20 cellular contexts compared by ENCODE assay signal in genomic region chr5:126383246-126383645, GRCh38. TPM values are rescaled to one million over a fixed set of nuclear protein-coding genes. Genes with fewer than 3 reads are reported as not detected.
DNase-seq lines count a peak whose midpoint lies in the region; ATAC-seq and TF ChIP-seq lines count a peak whose summit lies in the region.
"Had no signal": no experiment of that assay in that cellular context is flagged by ENCODE, and none has a peak within 500 bp of the region (broad histone marks: within the 10 kb centered on the region; RNA-seq: fewer than 3 reads in every experiment).

No MANE protein-coding gene starts in this region.

- TF ChIP-seq CTCF in HEK293 (tag by site-specific recombination; IDR thresholded peaks at IDR 0.05) (no peak), PC-3 (conservative IDR thresholded peaks at IDR 0.05; ENCODE audit: low read depth, low read length) (no peak), fibroblast of lung (conservative IDR thresholded peaks at IDR 0.05 in 1 of 2, IDR thresholded peaks at IDR 0.05 in 1 of 2; ENCODE audit: low read depth in 1 of 2, low read length in 2 of 2) (no peak), neural progenitor cell (IDR thresholded peaks at IDR 0.05) (no peak), tibial nerve (IDR thresholded peaks at IDR 0.05) (no peak)

- no peaks in the 10 kb centered on the region for H3K9me2 ChIP-seq in PC-3 (replicated peaks; ENCODE audit: low read length)

- peaks cover 4% of the 10 kb centered on the region for H3K27me3 Mint-ChIP-seq in neural progenitor cell (ENCODE audit: insufficient read depth, low read depth)

- H3K27ac Mint-ChIP-seq in neural progenitor cell, result no peak overlapping the region
- H3K27ac Mint-ChIP-seq: dendritic cell treated with granulocyte-macrophage colony-stimulating factor and Interleukin-4, amounts not matched to agents 40 ng/mL and 50 ng/mL, for 4 days; T-helper 2 cell treated with Interferon-gamma antibody and Interleukin-4, amounts not matched to agents 5 μg/mL and 100 μg/mL, for 36 hours had no signal

- H3K9ac ChIP-seq in PC-3 (ENCODE audit: low read length), result peak overlapping the region; percentile 46
- no peak overlapping the region for H3K9ac ChIP-seq in fibroblast of lung (ENCODE audit: insufficient read depth, low read length)
- H3K9ac ChIP-seq in rectal smooth muscle tissue (ENCODE audit: low read length), result no peak overlapping the region
- H3K9ac ChIP-seq in neural progenitor cell, result no peak overlapping the region

- H3F3A ChIP-seq in PC-3 (ENCODE audit: low read length, unreplicated experiment), result peaks cover 13% of the 10 kb centered on the region
- H3F3A ChIP-seq in neural progenitor cell (ENCODE audit: low read depth), result no peaks in the 10 kb centered on the region

- H2AFZ ChIP-seq in PC-3 (ENCODE audit: low read length) (no peak overlapping the region), fibroblast of lung (ENCODE audit: low read length) (no peak overlapping the region), neural progenitor cell (replicated peaks) (no peak overlapping the region)

- H3K4me1 Mint-ChIP-seq in neural progenitor cell, result peaks cover 8% of the 10 kb centered on the region

- H3K36me3 Mint-ChIP-seq in neural progenitor cell, result peaks cover 2% of the 10 kb centered on the region

- peaks cover 20% of the 10 kb centered on the region for H3K9me3 Mint-ChIP-seq in neural progenitor cell
- H3K9me3 Mint-ChIP-seq: dendritic cell treated with granulocyte-macrophage colony-stimulating factor and Interleukin-4, amounts not matched to agents 40 ng/mL and 50 ng/mL, for 4 days; T-helper 2 cell treated with Interferon-gamma antibody and Interleukin-4, amounts not matched to agents 5 μg/mL and 100 μg/mL, for 36 hours had no signal

- ATAC-seq in PC-3 (peak; percentile 84), GM18868 (IDR thresholded peaks at IDR 0.05; ENCODE audit: unreplicated experiment) (no peak)
- ATAC-seq: K562 had no signal

- BruUV-seq in PC-3 (replicated peaks; lab: Mats Ljungman, UMichigan), result no TSS peak

- H3K4me2 ChIP-seq in PC-3 (ENCODE audit: low read length) (peak overlapping the region; percentile 81), fibroblast of lung (ENCODE audit: extremely low read depth, insufficient read depth, low read length) (no peak overlapping the region), neural progenitor cell (no peak overlapping the region)

- CTCF ChIA-PET in HEK293 (lab: Yijun Ruan, JAX) (interaction anchor here (2.1 kb wide), 1 partner anchor 117 kb away, joined by 8 read pairs; no protein-coding TSS in a partner anchor), PC-3 (lab: Charles Lee) (interaction anchor here (1.4 kb wide), 1 partner anchor 40 kb away, joined by 3 read pairs; the partner anchor contains the start of gene GRAMD2B)

- no peak for TF ChIP-seq POLR2A in tibial nerve (IDR thresholded peaks at IDR 0.05)

- POLR2A ChIA-PET in HEK293 (lab: Yijun Ruan, JAX) (no interaction called here), PC-3 (lab: Charles Lee; ENCODE audit: unreplicated experiment) (interaction anchor here (1.0 kb wide), 1 partner anchor 40 kb away, joined by 5 read pairs; the partner anchor contains the start of gene GRAMD2B)

- TF ChIP-seq EP300 in tibial nerve (IDR thresholded peaks at IDR 0.05), result no peak

- H3K4me3 ChIP-seq in HEK293 (ENCODE audit: low read depth, low read length), result no peak overlapping the region
- H3K4me3 ChIP-seq in PC-3 (ENCODE audit: low read length), result peak overlapping the region; percentile 8; the same call in 1 of the 2 replicates
- H3K4me3 ChIP-seq in fibroblast of lung (replicated peaks in 1 of 4; ENCODE audit: control extremely low read depth in 1 of 4, insufficient read depth in 1 of 4, low read depth in 3 of 4, low read length in 4 of 4), result no peak overlapping the region
- no peak overlapping the region for H3K4me3 ChIP-seq in rectal smooth muscle tissue (ENCODE audit: low read length)
- H3K4me3 ChIP-seq in neural progenitor cell, result no peak overlapping the region
- no peak overlapping the region for H3K4me3 ChIP-seq in tibial nerve
- H3K4me3 ChIP-seq: K562 had no signal

- H3K9me3 ChIP-seq in HEK293 (ENCODE audit: control insufficient read depth, insufficient read depth, low read depth, low read length) (no peaks in the 10 kb centered on the region), PC-3 (ENCODE audit: low read length) (0 out of 2 replicates have a peak, but pooled peaks cover 5% of the 10 kb centered on the region), fibroblast of lung (ENCODE audit: control insufficient read depth, insufficient read depth, low read depth, low read length) (no peaks in the 10 kb centered on the region), neural progenitor cell (ENCODE audit: low read depth) (no peaks in the 10 kb centered on the region), tibial nerve (peaks cover 0 to 15% (median 1%) of the 10 kb centered on the region in 4 donors)

- H3K4me1 ChIP-seq in HEK293 (ENCODE audit: control insufficient read depth, insufficient read depth, low read length), result peaks cover 7% of the 10 kb centered on the region
- peaks cover 44% of the 10 kb centered on the region for H3K4me1 ChIP-seq in PC-3 (ENCODE audit: insufficient read depth, low read length)
- peaks cover 18% of the 10 kb centered on the region for H3K4me1 ChIP-seq in fibroblast of lung (ENCODE audit: control insufficient read depth, extremely low read depth, insufficient read depth, low read length)
- peaks cover 23% of the 10 kb centered on the region for H3K4me1 ChIP-seq in rectal smooth muscle tissue (ENCODE audit: control insufficient read depth, insufficient read depth, low read length)
- peaks cover 10% of the 10 kb centered on the region for H3K4me1 ChIP-seq in neural progenitor cell
- H3K4me1 ChIP-seq in tibial nerve, result peaks cover 0 to 15% (median 3%) of the 10 kb centered on the region in 4 donors
- H3K4me1 ChIP-seq: Caco-2 had no signal

- H3K36me3 ChIP-seq in HEK293 (ENCODE audit: control insufficient read depth in 2 of 2, insufficient read depth in 1 of 2, low read length in 2 of 2), result no peaks in the 10 kb centered on the region
- H3K36me3 ChIP-seq in PC-3 (ENCODE audit: low read depth, low read length), result peaks cover 13% of the 10 kb centered on the region; the same call in 1 of the 2 replicates
- H3K36me3 ChIP-seq in fibroblast of lung (ENCODE audit: control insufficient read depth, insufficient read depth, low read length), result no peaks in the 10 kb centered on the region
- H3K36me3 ChIP-seq in rectal smooth muscle tissue (ENCODE audit: control insufficient read depth, insufficient read depth, low read length), result no peaks in the 10 kb centered on the region
- H3K36me3 ChIP-seq in neural progenitor cell, result no peaks in the 10 kb centered on the region
- no peaks in the 10 kb centered on the region for H3K36me3 ChIP-seq in tibial nerve

- no peak overlapping the region for H3K27ac ChIP-seq in HEK293 (ENCODE audit: extremely low read depth, low read depth, low read length)
- H3K27ac ChIP-seq in PC-3 (ENCODE audit: low read length), result peak overlapping the region; percentile 80
- no peak overlapping the region for H3K27ac ChIP-seq in fibroblast of lung (ENCODE audit: insufficient read depth, low read length)
- H3K27ac ChIP-seq in rectal smooth muscle tissue (ENCODE audit: low read depth, low read length), result peak overlapping the region; percentile 58
- H3K27ac ChIP-seq in neural progenitor cell, result no peak overlapping the region
- H3K27ac ChIP-seq in tibial nerve, result no peak overlapping the region

- H3K4me3 Mint-ChIP-seq in neural progenitor cell, result no peak overlapping the region
- H3K4me3 Mint-ChIP-seq: dendritic cell treated with granulocyte-macrophage colony-stimulating factor and Interleukin-4, amounts not matched to agents 40 ng/mL and 50 ng/mL, for 4 days; T-helper 2 cell treated with Interferon-gamma antibody and Interleukin-4, amounts not matched to agents 5 μg/mL and 100 μg/mL, for 36 hours had no signal

- no peaks in the 10 kb centered on the region for H4K20me1 ChIP-seq in PC-3 (ENCODE audit: low read length)
- no peaks in the 10 kb centered on the region for H4K20me1 ChIP-seq in fibroblast of lung (ENCODE audit: control insufficient read depth, extremely low read depth, insufficient read depth, low read length)
- no peaks in the 10 kb centered on the region for H4K20me1 ChIP-seq in neural progenitor cell (ENCODE audit: low read depth)

- DNase-seq in PC-3 (peak; percentile 81), fibroblast of lung (ENCODE audit: low read depth in 2 of 2) (peak; percentile 27 to 84), NCI-H1105 (lab: John Stamatoyannopoulos, UW) (no peak), neural progenitor cell (ENCODE audit: low spot score) (no peak), tibial nerve (ENCODE audit: low spot score in 2 of 2) (no peak)
- DNase-seq: activated CD4-positive, alpha-beta T cell treated with anti-CD3 and anti-CD28 coated beads for 1 hour; activated gamma-delta T cell treated with Interleukin-2 at 50 U/mL for 16 hours; Caco-2; kidney glomerular epithelial cell; NCI-H1092; NCI-H2171 treated with DMSO at 0.1 percent for 48 hours; posterior cingulate gyrus; SIG-M5; stimulated activated CD4-positive, alpha-beta T cell treated with anti-CD3 and anti-CD28 coated beads, Interleukin-15, amount 100 ng/mL, for 24 hours had no signal

- H3K79me2 ChIP-seq in PC-3 (ENCODE audit: low read length) (peaks cover 42% of the 10 kb centered on the region; the same call in 1 of the 2 replicates), fibroblast of lung (ENCODE audit: control insufficient read depth, insufficient read depth, low read length) (no peaks in the 10 kb centered on the region), neural progenitor cell (ENCODE audit: low read depth) (no peaks in the 10 kb centered on the region)

- no peaks in the 10 kb centered on the region for H3K27me3 ChIP-seq in PC-3 (ENCODE audit: low read length)
- no peaks in the 10 kb centered on the region for H3K27me3 ChIP-seq in fibroblast of lung (ENCODE audit: control insufficient read depth, insufficient read depth, low read length)
- no peaks in the 10 kb centered on the region for H3K27me3 ChIP-seq in rectal smooth muscle tissue (ENCODE audit: control insufficient read depth, insufficient read depth, low read length)
- no peaks in the 10 kb centered on the region for H3K27me3 ChIP-seq in neural progenitor cell
- no peaks in the 10 kb centered on the region for H3K27me3 ChIP-seq in tibial nerve

- intact Hi-C loops in PC-3 (cut with micrococcal nuclease), result loop anchor here (1.0 kb wide), 1 partner anchor 29 kb away; no protein-coding TSS in a partner anchor

TF ChIP-seq in HEK293, 187 proteins besides CTCF, POLR2A, EP300 and RAD21 (continues in another document):
- peak; percentile 69 for TF ChIP-seq ZIC2 (tag by site-specific recombination; IDR thresholded peaks at IDR 0.05)
- TF ChIP-seq IKZF3 (tag by site-specific recombination; IDR thresholded peaks at IDR 0.05), result no peak
- no peak for TF ChIP-seq ZNF175 (tag by site-specific recombination; IDR thresholded peaks at IDR 0.05)
- TF ChIP-seq ZNF561 (tag by site-specific recombination; IDR thresholded peaks at IDR 0.05; ENCODE audit: borderline replicate concordance), result peak; percentile 28; the same call in 1 of the 2 replicates

RNA-seq across cellular contexts. Expression of gene GRAMD2B, which starts 40.0 kb away (rescaled TPM):
- total RNA-seq in PC-3 (2014; rRNA removed) (33.6 and 38.8 TPM in 2 replicates), fibroblast of lung (12.1 and 21.3 TPM in 2 replicates), neural progenitor cell (ENCODE audit: low replicate concordance) (8.6 and 11.0 TPM in 2 replicates), tibial nerve (10 to 100 TPM; 37.7 to 61.5 (median 44.6) TPM)
- polyA plus RNA-seq in fibroblast of lung, result 26.8 and 37.6 TPM in 2 replicates
- polyA plus RNA-seq in fibroblast of lung (2012), result 14.1 and 17.9 TPM in 2 replicates
- 1.1 and 6.2 TPM in 2 replicates for polyA minus RNA-seq in fibroblast of lung (ENCODE audit: low replicate concordance)

Comparison
In these comparisons a context has a peak if more than half of its experiments do, and no peak if none do; other contexts are left out.
1. H3K27ac ChIP-seq: peak in PC-3 (single experiment) and rectal smooth muscle tissue (single experiment); none in HEK293 (single experiment), fibroblast of lung (single experiment), neural progenitor cell (single experiment) and tibial nerve (0 of 4).
2. DNase-seq: peak in PC-3 (single experiment) and fibroblast of lung (2 of 2); none in NCI-H1105 (single experiment), neural progenitor cell (single experiment) and tibial nerve (0 of 2).